2 cellular contexts compared by ENCODE assay signal in genomic region chr4:135718019-135718418, GRCh38.
TF ChIP-seq lines count a peak whose summit lies in the region.

No MANE protein-coding gene starts in this region.

TF ChIP-seq in SK-N-SH, 30 proteins besides CTCF, POLR2A, EP300 and RAD21 (continued from another document):
- no peak for TF ChIP-seq REST (IDR thresholded peaks at IDR 0.05; ENCODE audit: low read depth, low read length)
- no peak for TF ChIP-seq RFX5 (IDR thresholded peaks at IDR 0.05; ENCODE audit: low read length)
- TF ChIP-seq IRF3 (IDR thresholded peaks at IDR 0.05; ENCODE audit: low read depth, low read length): no peak
- no peak for TF ChIP-seq POLR2AphosphoS5 (IDR thresholded peaks at IDR 0.05; ENCODE audit: low read depth, low read length)
- no peak for TF ChIP-seq MEF2A (IDR thresholded peaks at IDR 0.05; ENCODE audit: borderline replicate concordance, low read depth)

TF ChIP-seq in SK-N-SH treated with all-trans-retinoic acid at 6 μM for 48 hours, 23 proteins besides CTCF, POLR2A, EP300 and RAD21 (continued from another document):
- TF ChIP-seq TOX (CRISPR knock-in tag; IDR thresholded peaks at IDR 0.05; ENCODE audit: borderline replicate concordance) (no peak), PPARA (CRISPR knock-in tag; IDR thresholded peaks at IDR 0.05; ENCODE audit: borderline replicate concordance) (no peak), CSDC2 (CRISPR knock-in tag; IDR thresholded peaks at IDR 0.05) (no peak), ZNF565 (CRISPR knock-in tag; conservative IDR thresholded peaks at IDR 0.05; ENCODE audit: low read depth) (no peak), CREB5 (CRISPR knock-in tag; IDR thresholded peaks at IDR 0.05; ENCODE audit: low read depth) (no peak), GLIS3 (CRISPR knock-in tag; IDR thresholded peaks at IDR 0.05) (no peak), ZNF70 (CRISPR knock-in tag; IDR thresholded peaks at IDR 0.05) (no peak), ZFP30 (CRISPR knock-in tag; IDR thresholded peaks at IDR 0.05) (no peak), TSHZ2 (CRISPR knock-in tag; IDR thresholded peaks at IDR 0.05) (no peak), CSRNP3 (CRISPR knock-in tag; IDR thresholded peaks at IDR 0.05) (no peak)
